8 cellular contexts compared by ENCODE assay signal in the genomic region with DNA sequence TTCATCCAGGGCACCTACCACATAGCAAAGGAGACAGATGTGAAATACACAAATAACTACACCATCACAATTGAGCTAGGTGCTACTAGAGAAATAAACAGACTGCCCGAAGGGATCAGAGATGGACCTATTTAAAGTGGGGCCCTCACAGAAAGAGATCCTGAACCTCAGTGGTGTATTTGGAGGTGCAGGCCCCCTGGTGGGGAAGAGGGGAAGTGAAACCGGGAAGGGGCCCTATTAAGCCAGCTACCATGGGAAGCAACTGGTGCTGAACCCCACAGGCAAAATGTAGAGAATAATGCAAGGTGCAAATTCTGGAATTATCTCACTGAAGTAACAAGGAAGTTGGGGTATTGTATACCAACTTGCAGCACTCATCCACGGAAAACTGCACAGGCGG.
DNase-seq lines count a peak whose midpoint lies in the region; TF ChIP-seq lines count a peak whose summit lies in the region.

No MANE protein-coding gene starts in this region.

- no peaks in the 10 kb centered on the region for H3K9me3 ChIP-seq in fibroblast of lung (ENCODE audit: control insufficient read depth, insufficient read depth, low read depth, low read length)

- no peaks in the 10 kb centered on the region for H3K4me1 ChIP-seq in fibroblast of lung (ENCODE audit: control insufficient read depth, extremely low read depth, insufficient read depth, low read length)

- POLR2A ChIA-PET in HEK293T (lab: Yijun Ruan, JAX) = no interaction called here

- H3K9ac ChIP-seq in fibroblast of lung (ENCODE audit: insufficient read depth, low read length) = no peak overlapping the region

- no peaks in the 10 kb centered on the region for H3K27me3 ChIP-seq in fibroblast of lung (ENCODE audit: control insufficient read depth, insufficient read depth, low read length)

- DNase-seq in COLO668 (lab: John Stamatoyannopoulos, UW; ENCODE audit: unreplicated experiment) = peak; percentile 10
- DNase-seq in HEK293T (ENCODE audit: extremely low spot score) = peak; percentile 15
- peak in 1 of 2 donors; percentile 18 for DNase-seq in fibroblast of lung (ENCODE audit: low read depth in 2 of 2)
- peak; percentile 0 for DNase-seq in stimulated activated naive CD4-positive, alpha-beta T cell treated with Interleukin-2 at 50 U/mL for 16 hours (lab: John Stamatoyannopoulos, UW)
- no peak for DNase-seq in pons (ENCODE audit: low spot score)
- DNase-seq in HuH-7 (ENCODE audit: low spot score) = no peak
- DNase-seq in foreskin melanocyte = no peak

- no peaks in the 10 kb centered on the region for H3K79me2 ChIP-seq in fibroblast of lung (ENCODE audit: control insufficient read depth, insufficient read depth, low read length)

- H3K4me3 ChIP-seq in WI38 (ENCODE audit: low read depth, low read length) (no peak overlapping the region), fibroblast of lung (replicated peaks in 1 of 4; ENCODE audit: control extremely low read depth in 1 of 4, insufficient read depth in 1 of 4, low read depth in 3 of 4, low read length in 4 of 4) (no peak overlapping the region)

- H3K4me2 ChIP-seq in fibroblast of lung (ENCODE audit: extremely low read depth, insufficient read depth, low read length) = no peak overlapping the region

- H4K20me1 ChIP-seq in fibroblast of lung (ENCODE audit: control insufficient read depth, extremely low read depth, insufficient read depth, low read length) = no peaks in the 10 kb centered on the region

- no peak overlapping the region for H2AFZ ChIP-seq in fibroblast of lung (ENCODE audit: low read length)

- peak; percentile 73 for TF ChIP-seq CTCF in WI38 (IDR thresholded peaks at IDR 0.05; ENCODE audit: low read depth, low read length)
- TF ChIP-seq CTCF in fibroblast of lung (conservative IDR thresholded peaks at IDR 0.05 in 1 of 2, IDR thresholded peaks at IDR 0.05 in 1 of 2; ENCODE audit: low read depth in 1 of 2, low read length in 2 of 2) = peak; percentile 46 to 69

- H3K36me3 ChIP-seq in fibroblast of lung (ENCODE audit: control insufficient read depth, insufficient read depth, low read length) = no peaks in the 10 kb centered on the region

- CTCF ChIA-PET in HEK293T (lab: Yijun Ruan, JAX) = no interaction called here

- no peak overlapping the region for H3K27ac ChIP-seq in fibroblast of lung (ENCODE audit: insufficient read depth, low read length)

TF ChIP-seq in HEK293T, 16 proteins besides CTCF, POLR2A, EP300 and RAD21:
- TF ChIP-seq FOXM1 (IDR thresholded peaks at IDR 0.05; ENCODE audit: borderline replicate concordance) = no peak
- no peak for TF ChIP-seq L3MBTL2 (conservative IDR thresholded peaks at IDR 0.05)
- TF ChIP-seq FOXK2 (IDR thresholded peaks at IDR 0.05) = no peak
- TF ChIP-seq BHLHE40 (IDR thresholded peaks at IDR 0.05; ENCODE audit: borderline replicate concordance) = no peak
- no peak for TF ChIP-seq FOXA1 (IDR thresholded peaks at IDR 0.05)
- TF ChIP-seq, protein P1, sequence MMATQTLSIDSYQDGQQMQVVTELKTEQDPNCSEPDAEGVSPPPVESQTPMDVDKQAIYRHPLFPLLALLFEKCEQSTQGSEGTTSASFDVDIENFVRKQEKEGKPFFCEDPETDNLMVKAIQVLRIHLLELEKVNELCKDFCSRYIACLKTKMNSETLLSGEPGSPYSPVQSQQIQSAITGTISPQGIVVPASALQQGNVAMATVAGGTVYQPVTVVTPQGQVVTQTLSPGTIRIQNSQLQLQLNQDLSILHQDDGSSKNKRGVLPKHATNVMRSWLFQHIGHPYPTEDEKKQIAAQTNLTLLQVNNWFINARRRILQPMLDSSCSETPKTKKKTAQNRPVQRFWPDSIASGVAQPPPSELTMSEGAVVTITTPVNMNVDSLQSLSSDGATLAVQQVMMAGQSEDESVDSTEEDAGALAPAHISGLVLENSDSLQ (IDR thresholded peaks at IDR 0.05) = no peak
TF ChIP-seq in HEK293T: peak in this region for 0.

Comparison
In these comparisons a context has a peak if more than half of its experiments do, and no peak if none do; other contexts are left out.
1. DNase-seq: peak in COLO668 (single experiment), HEK293T (single experiment) and stimulated activated naive CD4-positive, alpha-beta T cell treated with Interleukin-2 at 50 U/mL for 16 hours (single experiment); none in pons (single experiment), HuH-7 (single experiment) and foreskin melanocyte (single experiment).